ENCODE assay signal across 6 cellular contexts in the genomic region with DNA sequence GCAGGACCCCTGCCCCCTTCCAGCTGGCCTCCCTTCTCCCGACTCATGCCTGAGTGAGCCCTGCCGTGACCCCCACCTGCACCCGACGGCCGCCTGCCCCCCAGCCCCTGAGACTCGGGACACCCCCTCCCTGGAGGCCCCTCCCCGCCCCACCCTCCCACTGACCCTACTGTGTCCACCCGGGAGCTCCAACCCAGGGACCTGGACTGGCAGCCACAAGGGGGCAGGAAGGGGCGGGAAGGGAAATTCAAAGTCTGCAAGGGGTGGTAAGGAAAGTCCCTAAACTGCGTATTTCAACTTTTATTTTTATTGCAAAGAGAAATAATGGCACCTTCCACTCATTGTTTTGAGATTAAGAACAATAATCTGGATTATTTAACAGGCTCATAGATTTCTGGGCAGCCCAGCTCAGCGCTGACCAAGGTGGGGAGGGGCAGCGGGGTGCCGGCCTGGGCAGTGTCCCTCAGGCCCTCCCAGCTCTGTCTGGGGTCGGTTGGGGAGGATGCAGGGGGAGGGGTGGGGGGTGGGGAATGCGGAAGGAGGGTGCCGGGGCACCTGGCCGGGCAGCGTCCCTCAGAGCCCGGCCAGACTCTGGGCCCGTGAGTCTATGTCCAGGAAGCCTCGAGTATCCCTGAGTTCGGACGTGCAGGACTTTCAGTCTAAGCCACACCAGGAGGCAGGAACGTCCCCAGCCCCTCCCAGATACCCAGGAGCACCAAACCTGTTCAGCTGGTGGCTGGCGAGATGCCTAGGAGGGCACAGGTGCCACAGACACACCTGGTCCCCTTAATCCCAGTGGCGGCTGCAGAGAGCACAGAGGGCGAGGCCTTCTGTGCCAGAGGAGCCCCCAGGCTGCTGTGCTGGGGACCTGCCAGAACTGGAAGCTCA. TPM values are rescaled to one million over a fixed set of nuclear protein-coding genes. Genes with fewer than 3 reads are reported as not detected.
DNase-seq lines count a peak whose midpoint lies in the region; ATAC-seq and TF ChIP-seq lines count a peak whose summit lies in the region.

No MANE protein-coding gene starts in this region.

- BruUV-seq in PC-3 (replicated peaks; lab: Mats Ljungman, UMichigan), result no TSS peak

- H2AFZ ChIP-seq in PC-3 (ENCODE audit: low read length), result 0 out of 2 replicates have a peak overlapping the region, but pooled peaks have one; percentile 13

- CTCF ChIA-PET in PC-3 (lab: Charles Lee), result interaction anchor here (0.5 to 2.7 kb wide), 15 partner anchors 18 to 442 kb away, joined by 3 to 76 read pairs (median 4); partner anchors contain the start of genes GMEB2, HELZ2, PPDPF and TPD52L2

- H3K27me3 ChIP-seq in PC-3 (ENCODE audit: low read length) (no peaks in the 10 kb centered on the region), upper lobe of left lung (no peaks in the 10 kb centered on the region)

- no peak for DNase-seq in GM20000 (ENCODE audit: low spot score)
- DNase-seq in PC-3, result peak; percentile 98
- no peak for DNase-seq in fibroblast of the aortic adventitia (ENCODE audit: low read depth)
- DNase-seq in upper lobe of left lung, result peak; percentile 68 to 92

- H4K20me1 ChIP-seq in PC-3 (ENCODE audit: low read length), result no peaks in the 10 kb centered on the region

- WGBS in upper lobe of left lung, 2 donors, result 31 to 45% methylated on average over 17 to 26 of the region's 27 CpGs

- H3K9ac ChIP-seq in PC-3 (ENCODE audit: low read length), result peak overlapping the region; percentile 63

- POLR2A ChIA-PET in PC-3 (lab: Charles Lee; ENCODE audit: unreplicated experiment), result interaction anchor here (0.6 to 2.2 kb wide), 5 partner anchors 18 to 103 kb away, joined by 4 to 24 read pairs (median 17); partner anchors contain the start of genes GMEB2, HELZ2 and PPDPF

- peaks cover 11% of the 10 kb centered on the region for H3K79me2 ChIP-seq in PC-3 (ENCODE audit: low read length)

- H3K9me3 ChIP-seq in PC-3 (ENCODE audit: low read length) (no peaks in the 10 kb centered on the region), upper lobe of left lung (no peaks in the 10 kb centered on the region)

- intact Hi-C loops in PC-3 (cut with micrococcal nuclease), result loop anchor here (2.0 to 5.0 kb wide), 5 partner anchors 36 to 419 kb away; partner anchors contain the start of genes GMEB2, HELZ2 and UCKL1

- H3K36me3 ChIP-seq in PC-3 (ENCODE audit: low read depth, low read length) (no peaks in the 10 kb centered on the region), upper lobe of left lung (no peaks in the 10 kb centered on the region)

- TF ChIP-seq CTCF in GM20000 (IDR thresholded peaks at IDR 0.05; ENCODE audit: extremely low read depth, missing control alignments), result peak; percentile 34
- TF ChIP-seq CTCF in PC-3 (conservative IDR thresholded peaks at IDR 0.05; ENCODE audit: low read depth, low read length), result peak; percentile 21; the same call in 1 of the 2 replicates
- TF ChIP-seq CTCF in fibroblast of the aortic adventitia (IDR thresholded peaks at IDR 0.05; ENCODE audit: insufficient read depth, low read length), result peak; percentile 37
- TF ChIP-seq CTCF in upper lobe of left lung (IDR thresholded peaks at IDR 0.05), result peak in 1 of 6 experiments; percentile 24

- no peak for TF ChIP-seq POLR2A in upper lobe of left lung (IDR thresholded peaks at IDR 0.05)

- peak overlapping the region; percentile 100 for H3K4me2 ChIP-seq in PC-3 (ENCODE audit: low read length)

- peaks cover 33% of the 10 kb centered on the region for H3K4me1 ChIP-seq in PC-3 (ENCODE audit: insufficient read depth, low read length)
- H3K4me1 ChIP-seq in upper lobe of left lung, result peaks cover 22 to 46% (median 27%) of the 10 kb centered on the region in 4 donors

- ATAC-seq in PC-3, result peak; percentile 31
- ATAC-seq in upper lobe of left lung (ENCODE audit: low FRiP score in 2 of 2), result peak; percentile 8 to 15
- no peak for ATAC-seq in HG03342 (IDR thresholded peaks at IDR 0.05; ENCODE audit: unreplicated experiment)
- no peak for ATAC-seq in GM21619 (IDR thresholded peaks at IDR 0.05; ENCODE audit: unreplicated experiment)

- no peaks in the 10 kb centered on the region for H3K9me2 ChIP-seq in PC-3 (replicated peaks; ENCODE audit: low read length)

- H3F3A ChIP-seq in PC-3 (ENCODE audit: low read length, unreplicated experiment), result no peaks in the 10 kb centered on the region

- no peak for TF ChIP-seq EP300 in upper lobe of left lung (IDR thresholded peaks at IDR 0.05)

- H3K27ac ChIP-seq in PC-3 (ENCODE audit: low read length), result peak overlapping the region; percentile 85
- H3K27ac ChIP-seq in upper lobe of left lung, result peak overlapping the region; percentile 78 to 88 (median 86)

- H3K4me3 ChIP-seq in PC-3 (ENCODE audit: low read length) (peak overlapping the region; percentile 84), fibroblast of the aortic adventitia (ENCODE audit: low read depth, low read length) (peak overlapping the region; percentile 40), upper lobe of left lung (peak overlapping the region in 3 of 4 donors; percentile 42 to 54 (median 50))

RNA-seq across cellular contexts. Expression of gene PTK6, which starts 1.3 kb away (rescaled TPM):
- 11.1 and 15.1 TPM in 2 replicates for total RNA-seq in PC-3 (2014; rRNA removed)
- not detected in 2 replicates for total RNA-seq in fibroblast of the aortic adventitia (ENCODE audit: low replicate concordance)
- total RNA-seq in upper lobe of left lung, result 1 to 10 TPM; 3.3 to 9.8 (median 6.0) TPM

RNA-seq across cellular contexts. Expression of gene SRMS, which starts 9.1 kb away (rescaled TPM):
- total RNA-seq in PC-3 (2014; rRNA removed) (0.22 and 0.63 TPM in 2 replicates), fibroblast of the aortic adventitia (ENCODE audit: low replicate concordance) (not detected in 2 replicates), upper lobe of left lung (not detected)

RNA-seq across cellular contexts. Expression of gene FNDC11, which starts 15.5 kb away (rescaled TPM):
- 0.40 and 1.8 TPM in 2 replicates for total RNA-seq in PC-3 (2014; rRNA removed)
- total RNA-seq in fibroblast of the aortic adventitia (ENCODE audit: low replicate concordance), result 0.25 and 0.45 TPM in 2 replicates
- 1 to 10 TPM in 4 of 6 donors, under 1 TPM in 2; 0.29 to 6.5 (median 1.4) TPM for total RNA-seq in upper lobe of left lung

RNA-seq across cellular contexts. Expression of gene PPDPF, which starts 17.9 kb away (rescaled TPM):
- total RNA-seq in PC-3 (2014; rRNA removed) (245 and 256 TPM in 2 replicates), fibroblast of the aortic adventitia (ENCODE audit: low replicate concordance) (35.3 and 97.0 TPM in 2 replicates), upper lobe of left lung (100 to 1,000 TPM in 5 of 6 donors, 10 to 100 TPM in 1; 91.1 to 468 (median 416) TPM)

RNA-seq across cellular contexts. Expression of gene HELZ2, which starts 35.6 kb away (rescaled TPM):
- total RNA-seq in PC-3 (2014; rRNA removed) (33.4 and 77.2 TPM in 2 replicates), fibroblast of the aortic adventitia (ENCODE audit: low replicate concordance) (20.9 and 27.0 TPM in 2 replicates), upper lobe of left lung (100 to 1,000 TPM in 1 of 6 donors, 10 to 100 TPM in 5; 40.1 to 102 (median 56.6) TPM)

Comparison
In these comparisons a context has a peak if more than half of its experiments do, and no peak if none do; other contexts are left out.
1. DNase-seq: peak in PC-3 (single experiment) and upper lobe of left lung (2 of 2); none in GM20000 (single experiment) and fibroblast of the aortic adventitia (single experiment).
2. ATAC-seq: peak in PC-3 (single experiment) and upper lobe of left lung (2 of 2); none in HG03342 (single experiment) and GM21619 (single experiment).
3. Peak in every context shown above with its lines, with median percentiles within 50 percentile points of each other: H3K4me3 ChIP-seq.